ENCODE assay signal across 10 cellular contexts in the genomic region with DNA sequence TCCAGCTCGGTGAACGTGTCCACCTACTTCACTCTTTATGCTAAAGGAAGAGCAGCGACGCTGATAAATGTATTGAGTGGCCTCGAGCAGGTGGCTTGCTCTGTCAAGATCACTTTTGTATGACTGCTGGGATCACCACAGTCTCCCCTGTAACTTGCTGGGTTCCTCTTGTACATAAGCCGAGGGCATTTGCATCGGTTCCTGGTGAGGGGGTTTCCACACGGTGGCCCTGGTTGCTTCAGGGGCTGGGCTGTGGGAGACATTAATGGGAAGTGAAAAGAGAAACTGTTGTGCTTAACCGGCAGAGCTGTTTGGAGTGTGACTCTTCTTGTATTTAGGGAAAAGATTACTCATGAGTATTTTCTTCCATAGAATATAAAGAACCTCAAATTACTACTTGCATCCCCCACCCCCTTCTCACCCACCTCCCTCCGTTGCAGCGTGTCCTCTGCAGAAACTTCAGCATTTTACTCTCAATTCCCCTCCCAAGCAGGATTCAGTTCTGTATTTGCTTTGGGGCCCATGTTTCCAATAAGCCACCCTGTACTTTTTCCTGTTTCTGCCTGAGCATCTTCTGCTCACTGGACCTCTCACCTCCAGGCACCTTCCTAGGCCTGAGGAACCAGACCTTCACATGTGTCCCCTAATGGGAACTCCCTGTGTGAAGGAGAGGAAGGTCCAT.
DNase-seq lines count a peak whose midpoint lies in the region; ATAC-seq and TF ChIP-seq lines count a peak whose summit lies in the region.
"Had no signal": no experiment of that assay in that cellular context is flagged by ENCODE, and none has a peak within 500 bp of the region (broad histone marks: within the 10 kb centered on the region; RNA-seq: fewer than 3 reads in every experiment).

No MANE protein-coding gene starts in this region.

- ATAC-seq in HG02571 (IDR thresholded peaks at IDR 0.05; ENCODE audit: unreplicated experiment): peak; percentile 92
- ATAC-seq in activated naive CD8-positive, alpha-beta T cell treated with anti-CD3 and anti-CD28 coated beads, Interleukin-2, amount 10 ng/mL, durations not matched to agents 7 days and 5 days (ENCODE audit: low read depth): no peak
- ATAC-seq: Panc1 had no signal

- peak; percentile 34 for TF ChIP-seq POLR2A in GM18526 (IDR thresholded peaks at IDR 0.05; ENCODE audit: extremely low read depth, insufficient read length)

- no peaks in the 10 kb centered on the region; the same call in 1 of the 2 replicates for H3K9me3 ChIP-seq in MG63
- H3K9me3 ChIP-seq: gastrocnemius medialis had no signal

- POLR2A ChIA-PET in activated naive CD8-positive, alpha-beta T cell treated with anti-CD3 and anti-CD28 coated beads, Interleukin-2, amount 10 ng/mL, durations not matched to agents 7 days and 5 days (lab: Charles Lee): no interaction called here

- peak overlapping the region; percentile 4 for H3K27ac Mint-ChIP-seq in activated naive CD8-positive, alpha-beta T cell treated with anti-CD3 and anti-CD28 coated beads, Interleukin-2, amount 10 ng/mL, durations not matched to agents 7 days and 5 days

- peaks cover 7% of the 10 kb centered on the region for H3K4me1 Mint-ChIP-seq in activated naive CD8-positive, alpha-beta T cell treated with anti-CD3 and anti-CD28 coated beads, Interleukin-2, amount 10 ng/mL, durations not matched to agents 7 days and 5 days

- H3K36me3 ChIP-seq in MG63: no peaks in the 10 kb centered on the region; the same call in none of the 2 replicates
- H3K36me3 ChIP-seq: gastrocnemius medialis had no signal

- peaks cover 42% of the 10 kb centered on the region for H3K36me3 Mint-ChIP-seq in activated naive CD8-positive, alpha-beta T cell treated with anti-CD3 and anti-CD28 coated beads, Interleukin-2, amount 10 ng/mL, durations not matched to agents 7 days and 5 days

- H3K9me3 Mint-ChIP-seq in activated naive CD8-positive, alpha-beta T cell treated with anti-CD3 and anti-CD28 coated beads, Interleukin-2, amount 10 ng/mL, durations not matched to agents 7 days and 5 days: no peaks in the 10 kb centered on the region

- DNase-seq in NCI-H2107 treated with DMSO at 0.1 percent for 48 hours (lab: John Stamatoyannopoulos, UW; ENCODE audit: unreplicated experiment) (peak; percentile 78), NCI-H2081 (lab: John Stamatoyannopoulos, UW) (no peak), MG63 (no peak), ureter (ENCODE audit: low spot score) (no peak)
- no peak for DNase-seq in activated naive CD8-positive, alpha-beta T cell treated with anti-CD3 and anti-CD28 coated beads, Interleukin-2, amount 10 ng/mL, durations not matched to agents 7 days and 5 days
- DNase-seq in stimulated activated CD4-positive, alpha-beta T cell treated with anti-CD3 and anti-CD28 coated beads, Interleukin-12 subunit alpha, Interleukin-12 subunit beta, amount 100 ng/mL, for 24 hours (ENCODE audit: low read depth in 2 of 2): peak; percentile 63 to 73

- no peaks in the 10 kb centered on the region for H3K27me3 Mint-ChIP-seq in activated naive CD8-positive, alpha-beta T cell treated with anti-CD3 and anti-CD28 coated beads, Interleukin-2, amount 10 ng/mL, durations not matched to agents 7 days and 5 days

- peak overlapping the region; percentile 35 for H3K4me3 Mint-ChIP-seq in activated naive CD8-positive, alpha-beta T cell treated with anti-CD3 and anti-CD28 coated beads, Interleukin-2, amount 10 ng/mL, durations not matched to agents 7 days and 5 days

- no peaks in the 10 kb centered on the region for H3K27me3 ChIP-seq in MG63
- H3K27me3 ChIP-seq: gastrocnemius medialis had no signal

- no peak overlapping the region for H3K4me3 ChIP-seq in MG63
- H3K4me3 ChIP-seq: gastrocnemius medialis had no signal

Comparison
In these comparisons a context has a peak if more than half of its experiments do, and no peak if none do; other contexts are left out.
1. DNase-seq: peak in NCI-H2107 treated with DMSO at 0.1 percent for 48 hours (single experiment) and stimulated activated CD4-positive, alpha-beta T cell treated with anti-CD3 and anti-CD28 coated beads, Interleukin-12 subunit alpha, Interleukin-12 subunit beta, amount 100 ng/mL, for 24 hours (2 of 2); none in activated naive CD8-positive, alpha-beta T cell treated with anti-CD3 and anti-CD28 coated beads, Interleukin-2, amount 10 ng/mL, durations not matched to agents 7 days and 5 days (single experiment), NCI-H2081 (0 of 2), MG63 (single experiment) and ureter (single experiment).